ENCODE assay signal across 1 cellular context in the genomic region with DNA sequence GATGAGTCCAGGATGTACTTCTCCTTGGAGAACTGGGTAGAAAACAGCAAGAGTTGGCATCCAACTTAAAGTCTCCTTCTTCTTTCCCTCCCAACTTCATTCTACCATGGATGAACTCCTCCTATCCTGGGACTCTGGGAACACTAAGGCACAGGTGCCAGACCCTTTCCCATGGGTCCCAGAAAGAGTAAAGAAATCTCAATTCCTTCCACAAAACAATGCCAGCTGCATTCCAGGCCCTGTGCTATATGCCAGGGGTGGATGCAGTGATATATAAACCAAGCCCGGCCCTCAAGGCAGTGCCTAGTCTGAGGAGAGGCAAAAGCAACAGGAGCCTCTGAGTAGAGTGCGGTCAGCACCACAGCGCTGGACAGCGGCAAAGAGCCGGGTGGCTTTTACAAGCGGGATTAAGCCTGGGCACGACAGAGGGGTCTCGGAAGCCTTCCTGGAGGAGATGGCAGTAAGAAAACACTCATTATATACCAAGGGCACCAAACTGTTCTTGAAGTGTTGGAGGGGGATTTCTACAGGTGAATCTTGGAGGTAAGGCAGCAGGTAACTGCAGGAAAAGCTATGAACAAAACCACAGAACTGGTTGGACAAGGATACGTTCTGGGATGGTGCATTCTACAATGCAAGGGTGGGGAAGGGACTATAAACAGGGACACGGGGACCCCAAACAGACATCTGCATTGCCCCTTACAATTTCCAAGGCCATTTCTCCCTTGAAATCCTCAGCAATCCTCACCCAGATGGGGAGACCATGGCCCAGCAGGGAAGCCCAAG.
A peak's percentile ranks its signal among the peaks of the same experiment; 100 is the strongest.
TF ChIP-seq lines count a peak whose summit lies in the region.

No MANE protein-coding gene starts in this region.

TF ChIP-seq in WTC11, 78 proteins besides CTCF, POLR2A, EP300 and RAD21 (continued from another document):
- TF ChIP-seq, protein P1, sequence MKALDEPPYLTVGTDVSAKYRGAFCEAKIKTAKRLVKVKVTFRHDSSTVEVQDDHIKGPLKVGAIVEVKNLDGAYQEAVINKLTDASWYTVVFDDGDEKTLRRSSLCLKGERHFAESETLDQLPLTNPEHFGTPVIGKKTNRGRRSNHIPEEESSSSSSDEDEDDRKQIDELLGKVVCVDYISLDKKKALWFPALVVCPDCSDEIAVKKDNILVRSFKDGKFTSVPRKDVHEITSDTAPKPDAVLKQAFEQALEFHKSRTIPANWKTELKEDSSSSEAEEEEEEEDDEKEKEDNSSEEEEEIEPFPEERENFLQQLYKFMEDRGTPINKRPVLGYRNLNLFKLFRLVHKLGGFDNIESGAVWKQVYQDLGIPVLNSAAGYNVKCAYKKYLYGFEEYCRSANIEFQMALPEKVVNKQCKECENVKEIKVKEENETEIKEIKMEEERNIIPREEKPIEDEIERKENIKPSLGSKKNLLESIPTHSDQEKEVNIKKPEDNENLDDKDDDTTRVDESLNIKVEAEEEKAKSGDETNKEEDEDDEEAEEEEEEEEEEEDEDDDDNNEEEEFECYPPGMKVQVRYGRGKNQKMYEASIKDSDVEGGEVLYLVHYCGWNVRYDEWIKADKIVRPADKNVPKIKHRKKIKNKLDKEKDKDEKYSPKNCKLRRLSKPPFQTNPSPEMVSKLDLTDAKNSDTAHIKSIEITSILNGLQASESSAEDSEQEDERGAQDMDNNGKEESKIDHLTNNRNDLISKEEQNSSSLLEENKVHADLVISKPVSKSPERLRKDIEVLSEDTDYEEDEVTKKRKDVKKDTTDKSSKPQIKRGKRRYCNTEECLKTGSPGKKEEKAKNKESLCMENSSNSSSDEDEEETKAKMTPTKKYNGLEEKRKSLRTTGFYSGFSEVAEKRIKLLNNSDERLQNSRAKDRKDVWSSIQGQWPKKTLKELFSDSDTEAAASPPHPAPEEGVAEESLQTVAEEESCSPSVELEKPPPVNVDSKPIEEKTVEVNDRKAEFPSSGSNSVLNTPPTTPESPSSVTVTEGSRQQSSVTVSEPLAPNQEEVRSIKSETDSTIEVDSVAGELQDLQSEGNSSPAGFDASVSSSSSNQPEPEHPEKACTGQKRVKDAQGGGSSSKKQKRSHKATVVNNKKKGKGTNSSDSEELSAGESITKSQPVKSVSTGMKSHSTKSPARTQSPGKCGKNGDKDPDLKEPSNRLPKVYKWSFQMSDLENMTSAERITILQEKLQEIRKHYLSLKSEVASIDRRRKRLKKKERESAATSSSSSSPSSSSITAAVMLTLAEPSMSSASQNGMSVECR (CRISPR knock-in tag; IDR thresholded peaks at IDR 0.05; ENCODE audit: borderline replicate concordance) = peak; percentile 78; the same call in 1 of the 2 replicates
- TF ChIP-seq, protein P2, sequence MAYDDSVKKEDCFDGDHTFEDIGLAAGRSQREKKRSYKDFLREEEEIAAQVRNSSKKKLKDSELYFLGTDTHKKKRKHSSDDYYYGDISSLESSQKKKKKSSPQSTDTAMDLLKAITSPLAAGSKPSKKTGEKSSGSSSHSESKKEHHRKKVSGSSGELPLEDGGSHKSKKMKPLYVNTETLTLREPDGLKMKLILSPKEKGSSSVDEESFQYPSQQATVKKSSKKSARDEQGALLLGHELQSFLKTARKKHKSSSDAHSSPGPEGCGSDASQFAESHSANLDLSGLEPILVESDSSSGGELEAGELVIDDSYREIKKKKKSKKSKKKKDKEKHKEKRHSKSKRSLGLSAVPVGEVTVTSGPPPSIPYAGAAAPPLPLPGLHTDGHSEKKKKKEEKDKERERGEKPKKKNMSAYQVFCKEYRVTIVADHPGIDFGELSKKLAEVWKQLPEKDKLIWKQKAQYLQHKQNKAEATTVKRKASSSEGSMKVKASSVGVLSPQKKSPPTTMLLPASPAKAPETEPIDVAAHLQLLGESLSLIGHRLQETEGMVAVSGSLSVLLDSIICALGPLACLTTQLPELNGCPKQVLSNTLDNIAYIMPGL (CRISPR knock-in tag; IDR thresholded peaks at IDR 0.05) = 0 out of 2 replicates have a peak, but pooled peaks have one; percentile 26
- peak; percentile 26; the same call in 1 of the 2 replicates for TF ChIP-seq JUN (CRISPR knock-in tag; IDR thresholded peaks at IDR 0.05)
- TF ChIP-seq CREM (CRISPR knock-in tag; IDR thresholded peaks at IDR 0.05) = peak; percentile 57; the same call in 1 of the 2 replicates
- TF ChIP-seq TEAD4 (CRISPR knock-in tag; IDR thresholded peaks at IDR 0.05) = no peak
- TF ChIP-seq, protein P3, sequence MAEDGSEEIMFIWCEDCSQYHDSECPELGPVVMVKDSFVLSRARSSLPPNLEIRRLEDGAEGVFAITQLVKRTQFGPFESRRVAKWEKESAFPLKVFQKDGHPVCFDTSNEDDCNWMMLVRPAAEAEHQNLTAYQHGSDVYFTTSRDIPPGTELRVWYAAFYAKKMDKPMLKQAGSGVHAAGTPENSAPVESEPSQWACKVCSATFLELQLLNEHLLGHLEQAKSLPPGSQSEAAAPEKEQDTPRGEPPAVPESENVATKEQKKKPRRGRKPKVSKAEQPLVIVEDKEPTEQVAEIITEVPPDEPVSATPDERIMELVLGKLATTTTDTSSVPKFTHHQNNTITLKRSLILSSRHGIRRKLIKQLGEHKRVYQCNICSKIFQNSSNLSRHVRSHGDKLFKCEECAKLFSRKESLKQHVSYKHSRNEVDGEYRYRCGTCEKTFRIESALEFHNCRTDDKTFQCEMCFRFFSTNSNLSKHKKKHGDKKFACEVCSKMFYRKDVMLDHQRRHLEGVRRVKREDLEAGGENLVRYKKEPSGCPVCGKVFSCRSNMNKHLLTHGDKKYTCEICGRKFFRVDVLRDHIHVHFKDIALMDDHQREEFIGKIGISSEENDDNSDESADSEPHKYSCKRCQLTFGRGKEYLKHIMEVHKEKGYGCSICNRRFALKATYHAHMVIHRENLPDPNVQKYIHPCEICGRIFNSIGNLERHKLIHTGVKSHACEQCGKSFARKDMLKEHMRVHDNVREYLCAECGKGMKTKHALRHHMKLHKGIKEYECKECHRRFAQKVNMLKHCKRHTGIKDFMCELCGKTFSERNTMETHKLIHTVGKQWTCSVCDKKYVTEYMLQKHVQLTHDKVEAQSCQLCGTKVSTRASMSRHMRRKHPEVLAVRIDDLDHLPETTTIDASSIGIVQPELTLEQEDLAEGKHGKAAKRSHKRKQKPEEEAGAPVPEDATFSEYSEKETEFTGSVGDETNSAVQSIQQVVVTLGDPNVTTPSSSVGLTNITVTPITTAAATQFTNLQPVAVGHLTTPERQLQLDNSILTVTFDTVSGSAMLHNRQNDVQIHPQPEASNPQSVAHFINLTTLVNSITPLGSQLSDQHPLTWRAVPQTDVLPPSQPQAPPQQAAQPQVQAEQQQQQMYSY (CRISPR knock-in tag; IDR thresholded peaks at IDR 0.05) = no peak
- TF ChIP-seq ZNF416 (CRISPR knock-in tag; IDR thresholded peaks at IDR 0.05) = no peak
